Comparison of ENCODE assay signal across 8 cellular contexts in the genomic region with DNA sequence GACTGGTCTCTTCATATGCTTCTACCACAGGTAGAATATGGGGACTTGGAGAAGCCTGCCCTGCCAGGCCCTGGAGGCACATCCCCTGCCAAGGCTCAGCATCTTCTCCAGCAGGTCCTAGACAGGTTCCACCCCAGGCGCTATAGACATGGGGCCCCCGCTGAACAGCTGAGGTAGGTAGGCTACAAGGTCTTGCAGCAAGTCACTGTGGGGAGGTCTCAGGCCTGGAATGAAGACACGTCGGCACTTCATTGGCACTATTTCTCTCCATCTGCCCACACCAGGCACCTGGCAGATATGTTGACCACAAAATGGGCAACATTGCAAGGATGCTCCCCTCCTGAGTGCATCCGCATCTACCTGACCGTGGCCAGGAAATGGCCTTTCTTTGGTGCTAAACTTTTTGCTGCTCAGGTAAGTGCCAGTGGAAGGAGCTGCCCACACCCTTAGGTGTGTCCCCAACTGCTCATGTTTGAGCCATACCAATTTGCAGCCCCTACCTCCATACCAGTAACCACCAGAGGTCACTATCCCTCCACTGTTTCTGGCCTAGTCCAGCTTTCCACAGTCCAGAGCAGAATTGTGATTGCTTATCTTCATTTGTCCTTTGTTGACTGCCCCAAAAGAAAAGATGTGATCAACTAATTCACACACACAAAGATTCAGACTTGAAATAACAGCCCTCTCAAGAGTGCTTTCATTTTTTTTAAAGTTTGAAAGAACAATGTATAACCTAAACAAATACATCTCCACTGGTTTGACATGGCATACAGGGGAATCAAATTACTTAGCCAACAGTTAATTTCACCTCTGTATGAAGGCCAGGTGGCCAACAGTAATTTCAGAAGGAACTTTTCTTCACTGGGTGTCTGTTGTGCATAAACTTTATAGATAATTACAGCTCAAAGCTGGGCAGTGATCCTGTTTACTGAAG. TPM values are rescaled to one million over a fixed set of nuclear protein-coding genes. Genes with fewer than 3 reads are reported as not detected.
DNase-seq lines count a peak whose midpoint lies in the region; ATAC-seq, FAIRE-seq and TF ChIP-seq lines count a peak whose summit lies in the region.

No MANE protein-coding gene starts in this region.

- H3K4me2 ChIP-seq in A549 (no peak overlapping the region), DND-41 (ENCODE audit: insufficient read depth, low read length) (no peak overlapping the region), mesenchymal stem cell (ENCODE audit: low read length, poor library complexity, severe bottlenecking) (no peak overlapping the region)

- H3K27ac ChIP-seq in A549 (no peak overlapping the region), DND-41 (ENCODE audit: low read length) (no peak overlapping the region), SJCRH30 (no peak overlapping the region), mesenchymal stem cell (ENCODE audit: low read length, poor library complexity, severe bottlenecking) (no peak overlapping the region)

- ATAC-seq in A549 = peak; percentile 93 to 96
- ATAC-seq in DND-41 (ENCODE audit: insufficient read depth, low read depth) = peak; percentile 85
- ATAC-seq in GM18502 (IDR thresholded peaks at IDR 0.05; ENCODE audit: poor library complexity, unreplicated experiment) = no peak
- ATAC-seq in HG02852 (IDR thresholded peaks at IDR 0.05; ENCODE audit: unreplicated experiment) = no peak

- no peak for TF ChIP-seq POLR2A in A549 (IDR thresholded peaks at IDR 0.05; ENCODE audit: low read length)

- no peak overlapping the region for H3K14ac ChIP-seq in mesenchymal stem cell (ENCODE audit: low read length in 2 of 2)

- H3K9ac ChIP-seq in DND-41 (ENCODE audit: low read depth, low read length) (no peak overlapping the region), mesenchymal stem cell (ENCODE audit: low read length) (no peak overlapping the region)

- H3K9me3 ChIP-seq in A549 (no peaks in the 10 kb centered on the region), DND-41 (ENCODE audit: insufficient read depth, low read length, severe bottlenecking) (no peaks in the 10 kb centered on the region), SJCRH30 (replicated peaks) (no peaks in the 10 kb centered on the region), mesenchymal stem cell (ENCODE audit: control insufficient read depth, low read length) (no peaks in the 10 kb centered on the region)

- DNase-seq in A549 (ENCODE audit: low read depth in 1 of 2, low spot score in 1 of 2) (peak; percentile 56 to 81), DND-41 (peak; percentile 35), HK-2 (ENCODE audit: unreplicated experiment) (peak; percentile 24), SJCRH30 (peak; percentile 31 to 72), mesenchymal stem cell (peak; percentile 63)
- DNase-seq in effector CD4-positive, alpha-beta T cell = peak; percentile 10

- H3K79me1 ChIP-seq in mesenchymal stem cell (replicated peaks; ENCODE audit: low read length, poor library complexity, severe bottlenecking) = no peaks in the 10 kb centered on the region

- CTCF ChIA-PET in A549 (lab: Yijun Ruan, JAX) = interaction anchor here (0.6 to 31.9 kb wide), 55 partner anchors 8 to 350 kb away, joined by 3 to 517 read pairs (median 5); a partner anchor contains a TSS

- peak; percentile 80 to 88 for TF ChIP-seq RAD21 in A549 (conservative IDR thresholded peaks at IDR 0.05 in 1 of 2, IDR thresholded peaks at IDR 0.05 in 1 of 2)

- no peak overlapping the region for H2AK5ac ChIP-seq in mesenchymal stem cell (ENCODE audit: low read length, severe bottlenecking)

- no peak overlapping the region for H2BK5ac ChIP-seq in mesenchymal stem cell (ENCODE audit: low read depth, low read length, poor library complexity, severe bottlenecking)

- no peaks in the 10 kb centered on the region for H3K79me2 ChIP-seq in DND-41 (ENCODE audit: insufficient read depth, low read length)

- no peak overlapping the region for H2BK120ac ChIP-seq in mesenchymal stem cell (ENCODE audit: low read depth, low read length)

- H4K20me1 ChIP-seq in DND-41 (ENCODE audit: insufficient read depth, low read length) = no peaks in the 10 kb centered on the region

- H2AFZ ChIP-seq in DND-41 (ENCODE audit: low read depth, low read length) = no peak overlapping the region
- H2AFZ ChIP-seq in mesenchymal stem cell (ENCODE audit: low read depth, low read length) = no peak overlapping the region

- WGBS in A549 (ENCODE audit: missing lambda C conversion rate) = 62% methylated on average over 6 of the region's 6 CpGs
- 84% methylated on average over 6 of the region's 6 CpGs for WGBS in mesenchymal stem cell

- no peak overlapping the region for H3K23ac ChIP-seq in mesenchymal stem cell (ENCODE audit: low read length in 2 of 2)

- no peak overlapping the region for H3K4ac ChIP-seq in mesenchymal stem cell (ENCODE audit: low read depth in 1 of 2, low read length in 2 of 2)

- H4K8ac ChIP-seq in mesenchymal stem cell (ENCODE audit: low read length) = no peak overlapping the region

- peaks cover 12% of the 10 kb centered on the region for H3K36me3 ChIP-seq in DND-41 (ENCODE audit: insufficient read depth, low read length)
- H3K36me3 ChIP-seq in SJCRH30 = no peaks in the 10 kb centered on the region
- H3K36me3 ChIP-seq in mesenchymal stem cell (ENCODE audit: control insufficient read depth in 1 of 2, insufficient read depth in 2 of 2, low read depth in 1 of 2, low read length in 2 of 2) = peaks cover 7 to 46% of the 10 kb centered on the region in 2 experiments

- POLR2A ChIA-PET in A549 (lab: Yijun Ruan, JAX) = interaction anchor here (1.0 to 1.8 kb wide), 2 partner anchors 111 to 121 kb away, joined by 5 read pairs; a partner anchor contains a TSS

- H4K91ac ChIP-seq in mesenchymal stem cell (ENCODE audit: low read length) = no peak overlapping the region

- peak; percentile 80 for TF ChIP-seq CTCF in A549 (IDR thresholded peaks at IDR 0.05)
- peak; percentile 72 for TF ChIP-seq CTCF in DND-41 (IDR thresholded peaks at IDR 0.05; ENCODE audit: borderline replicate concordance, extremely low read depth, low read length, poor library complexity, severe bottlenecking)

- H2BK15ac ChIP-seq in mesenchymal stem cell (ENCODE audit: low read depth, poor library complexity, severe bottlenecking) = no peak overlapping the region

- H3K18ac ChIP-seq in mesenchymal stem cell (ENCODE audit: low read depth in 1 of 2, low read length in 2 of 2) = no peak overlapping the region

- no peak for FAIRE-seq in A549 (lab: Jason Lieb, UNC)

- H2BK12ac ChIP-seq in mesenchymal stem cell (ENCODE audit: low read length in 2 of 2) = no peak overlapping the region

- H3K4me3 ChIP-seq in A549 (no peak overlapping the region), DND-41 (ENCODE audit: low read depth in 1 of 2, low read length in 2 of 2) (no peak overlapping the region), SJCRH30 (no peak overlapping the region), mesenchymal stem cell (ENCODE audit: insufficient read depth in 1 of 2, low read depth in 1 of 2, low read length in 2 of 2) (no peak overlapping the region)

- H3K4me1 ChIP-seq in A549 (no peaks in the 10 kb centered on the region), DND-41 (ENCODE audit: insufficient read depth, low read length) (no peaks in the 10 kb centered on the region), SJCRH30 (peaks cover 4% of the 10 kb centered on the region; the same call in 1 of the 2 replicates), mesenchymal stem cell (ENCODE audit: control insufficient read depth, insufficient read depth, low read depth, low read length) (no peaks in the 10 kb centered on the region)

- no peaks in the 10 kb centered on the region for H3K27me3 ChIP-seq in DND-41 (ENCODE audit: insufficient read depth, low read length, poor library complexity)
- H3K27me3 ChIP-seq in SJCRH30 = no peaks in the 10 kb centered on the region
- no peaks in the 10 kb centered on the region for H3K27me3 ChIP-seq in mesenchymal stem cell (ENCODE audit: control insufficient read depth in 1 of 2, insufficient read depth in 1 of 2, low read length in 2 of 2)

- no peak for TF ChIP-seq EP300 in A549 (IDR thresholded peaks at IDR 0.05)

TF ChIP-seq in A549, 52 proteins besides CTCF, POLR2A, EP300 and RAD21:
- TF ChIP-seq PHF8 (IDR thresholded peaks at IDR 0.05; ENCODE audit: borderline replicate concordance, low read depth) (no peak), MAFK (IDR thresholded peaks at IDR 0.05; ENCODE audit: partially characterized antibody) (no peak), SMC3 (IDR thresholded peaks at IDR 0.05) (peak; percentile 85), ZFP36 (IDR thresholded peaks at IDR 0.05; ENCODE audit: borderline replicate concordance, partially characterized antibody) (no peak)

RNA-seq across cellular contexts. Expression of a gene that starts 16.1 kb away (rescaled TPM):
- polyA plus RNA-seq in A549 (2011; rRNA removed) (37.2 and 46.2 TPM in 2 replicates), A549 (2017; fragmentation: RNase III; extraction: RNeasy Plus Mini Kit Qiagen cat#74134 plus additional on column Dnase treatment) (19.3 to 21.1 TPM (median 20.1 TPM) in 3 replicates)
- 44.9 and 53.7 TPM in 2 replicates for polyA plus RNA-seq in A549 (2012; cell fraction: cytosol; rRNA removed)
- polyA plus RNA-seq in A549 (2012; cell fraction: nucleus; rRNA removed) = 26.9 and 29.9 TPM in 2 replicates
- polyA minus RNA-seq in A549 (2011; rRNA and poly(A)+ RNA removed) = 16.4 and 19.9 TPM in 2 replicates
- 17.4 and 18.4 TPM in 2 replicates for total RNA-seq in SJCRH30 (2014; rRNA removed; shearing (Covaris generic))
- polyA plus RNA-seq in mesenchymal stem cell (2013, experiment 1 of 2) = 11.4 TPM
- 11.8 TPM for polyA plus RNA-seq in mesenchymal stem cell (2013, experiment 2 of 2)

RNA-seq across cellular contexts. Expression of a gene that starts 35.7 kb away (rescaled TPM):
- polyA plus RNA-seq in A549 (2011; rRNA removed) = 2.5 TPM in 2 replicates
- polyA plus RNA-seq in A549 (2012; cell fraction: cytosol; rRNA removed) = 0.57 and 0.65 TPM in 2 replicates
- 0.38 and 0.48 TPM in 2 replicates for polyA plus RNA-seq in A549 (2012; cell fraction: nucleus; rRNA removed)
- polyA plus RNA-seq in A549 (2017; fragmentation: RNase III; extraction: RNeasy Plus Mini Kit Qiagen cat#74134 plus additional on column Dnase treatment) = 1.3 to 2.5 TPM (median 1.8 TPM) in 3 replicates
- 5.3 and 5.5 TPM in 2 replicates for polyA minus RNA-seq in A549 (2011; rRNA and poly(A)+ RNA removed)
- total RNA-seq in SJCRH30 (2014; rRNA removed; shearing (Covaris generic)) = 8.6 and 9.7 TPM in 2 replicates
- polyA plus RNA-seq in mesenchymal stem cell (2013, experiment 1 of 2) = 3.6 TPM
- 3.9 TPM for polyA plus RNA-seq in mesenchymal stem cell (2013, experiment 2 of 2)

RNA-seq across cellular contexts. Expression of a gene that starts 50.9 kb away (rescaled TPM):
- polyA plus RNA-seq in A549 (2011; rRNA removed) = 5.1 and 6.7 TPM in 2 replicates
- 3.4 and 4.3 TPM in 2 replicates for polyA plus RNA-seq in A549 (2012; cell fraction: cytosol; rRNA removed)
- 25.3 and 25.5 TPM in 2 replicates for polyA plus RNA-seq in A549 (2012; cell fraction: nucleus; rRNA removed)
- polyA plus RNA-seq in A549 (2017; fragmentation: RNase III; extraction: RNeasy Plus Mini Kit Qiagen cat#74134 plus additional on column Dnase treatment) = 3.2 to 3.9 TPM (median 3.5 TPM) in 3 replicates
- polyA minus RNA-seq in A549 (2011; rRNA and poly(A)+ RNA removed) = 4.8 and 6.6 TPM in 2 replicates
- total RNA-seq in SJCRH30 (2014; rRNA removed; shearing (Covaris generic)) = 0.30 and 0.75 TPM in 2 replicates
- polyA plus RNA-seq in mesenchymal stem cell (2013, experiment 1 of 2) = 0.41 TPM
- 0.44 TPM for polyA plus RNA-seq in mesenchymal stem cell (2013, experiment 2 of 2)

Comparison
In these comparisons a context has a peak if more than half of its experiments do, and no peak if none do; other contexts are left out.
1. ATAC-seq: peak in A549 (2 of 2) and DND-41 (single experiment); none in GM18502 (single experiment) and HG02852 (single experiment).
2. DNase-seq: peak in every context shown above with its lines; median percentile 68 in A549; 63 in mesenchymal stem cell; 52 in SJCRH30; 35 in DND-41; 24 in HK-2; 10 in effector CD4-positive, alpha-beta T cell.